ENCODE assay signal across 9 cellular contexts in genomic region chr19:12665281-12665573, GRCh38. TPM values are rescaled to one million over a fixed set of nuclear protein-coding genes. Genes with fewer than 3 reads are reported as not detected.
DNase-seq lines count a peak whose midpoint lies in the region; ATAC-seq and TF ChIP-seq lines count a peak whose summit lies in the region.
"Had no signal": no experiment of that assay in that cellular context is flagged by ENCODE, and none has a peak within 500 bp of the region (broad histone marks: within the 10 kb centered on the region; RNA-seq: fewer than 3 reads in every experiment).

No MANE protein-coding gene starts in this region.

- no peaks in the 10 kb centered on the region for H3K9me3 ChIP-seq in heart right ventricle

- H3K4me1 Mint-ChIP-seq in activated CD4-positive, alpha-beta T cell treated with anti-CD3 and anti-CD28 coated beads, Interleukin-2, amount 10 ng/mL, durations not matched to agents 7 days and 5 days, result peaks cover 53% of the 10 kb centered on the region

- peaks cover 0 to 56% (median 28%) of the 10 kb centered on the region in 9 donors for H3K36me3 ChIP-seq in heart right ventricle

- peak; percentile 80 for DNase-seq in activated CD4-positive, alpha-beta T cell treated with anti-CD3 and anti-CD28 coated beads, Interleukin-2, amount 10 ng/mL, durations not matched to agents 7 days and 5 days
- peak in 1 of 2 donors; percentile 44 for DNase-seq in heart right ventricle
- peak; percentile 43 for DNase-seq in stimulated activated naive CD4-positive, alpha-beta T cell treated with Interleukin-2 at 50 U/mL for 16 hours (lab: John Stamatoyannopoulos, UW)
- DNase-seq in erythroblast (lab: John Stamatoyannopoulos, UW), result no peak
- DNase-seq in AG20443 (ENCODE audit: low spot score), result no peak
- DNase-seq in NCI-H1436 (lab: John Stamatoyannopoulos, UW), result no peak

- TF ChIP-seq CTCF in heart right ventricle (IDR thresholded peaks at IDR 0.05), result no peak

- WGBS in heart right ventricle, 2 donors, result 87 to 89% methylated on average over 10 of the region's 10 CpGs

- no peak for TF ChIP-seq POLR2A in erythroblast (IDR thresholded peaks at IDR 0.05; ENCODE audit: low read length)

- no peaks in the 10 kb centered on the region for H3K27me3 Mint-ChIP-seq in activated CD4-positive, alpha-beta T cell treated with anti-CD3 and anti-CD28 coated beads, Interleukin-2, amount 10 ng/mL, durations not matched to agents 7 days and 5 days

- no peaks in the 10 kb centered on the region for H3K27me3 ChIP-seq in heart right ventricle

- intact Hi-C loops in heart right ventricle (cut with DNase I), result loop anchor here in 2 of 10 donors (5.0 kb wide), 1 partner anchor 103 kb away; no protein-coding TSS in a partner anchor

- peaks cover 38% of the 10 kb centered on the region for H3K36me3 Mint-ChIP-seq in activated CD4-positive, alpha-beta T cell treated with anti-CD3 and anti-CD28 coated beads, Interleukin-2, amount 10 ng/mL, durations not matched to agents 7 days and 5 days (ENCODE audit: low read depth)

- H3K4me3 Mint-ChIP-seq in activated CD4-positive, alpha-beta T cell treated with anti-CD3 and anti-CD28 coated beads, Interleukin-2, amount 10 ng/mL, durations not matched to agents 7 days and 5 days, result peak overlapping the region; percentile 96

- POLR2A ChIA-PET in activated CD4-positive, alpha-beta T cell treated with anti-CD3 and anti-CD28 coated beads, Interleukin-2, amount 10 ng/mL, durations not matched to agents 7 days and 5 days (lab: Charles Lee), result no interaction called here

- peak overlapping the region in 6 of 10 donors; percentile 76 to 97 (median 86) for H3K4me3 ChIP-seq in heart right ventricle

- H3K27ac Mint-ChIP-seq in activated CD4-positive, alpha-beta T cell treated with anti-CD3 and anti-CD28 coated beads, Interleukin-2, amount 10 ng/mL, durations not matched to agents 7 days and 5 days, result peak overlapping the region; percentile 77

- CTCF ChIA-PET in activated CD4-positive, alpha-beta T cell treated with anti-CD3 and anti-CD28 coated beads, Interleukin-2, amount 10 ng/mL, durations not matched to agents 7 days and 5 days (lab: Charles Lee), result interaction anchor here (1.1 to 2.0 kb wide), 2 partner anchors 25 to 101 kb away, joined by 3 to 9 read pairs; no protein-coding TSS in a partner anchor

- H3K27ac ChIP-seq in heart right ventricle, result peak overlapping the region in 1 of 10 donors; percentile 91
- H3K27ac ChIP-seq: parathyroid adenoma had no signal

- peak; percentile 36 for ATAC-seq in HG03175 (IDR thresholded peaks at IDR 0.05; ENCODE audit: unreplicated experiment)
- ATAC-seq in heart right ventricle, result peak in 1 of 8 donors; percentile 6
- ATAC-seq in HG02885 (IDR thresholded peaks at IDR 0.05; ENCODE audit: poor library complexity, unreplicated experiment), result no peak

- H3K9me3 Mint-ChIP-seq in activated CD4-positive, alpha-beta T cell treated with anti-CD3 and anti-CD28 coated beads, Interleukin-2, amount 10 ng/mL, durations not matched to agents 7 days and 5 days, result no peaks in the 10 kb centered on the region

- peaks cover 13 to 44% (median 32%) of the 10 kb centered on the region in 9 donors for H3K4me1 ChIP-seq in heart right ventricle

RNA-seq across cellular contexts. Expression of gene MAN2B1, which starts 1.3 kb away (rescaled TPM):
- total RNA-seq in activated CD4-positive, alpha-beta T cell treated with anti-CD3 and anti-CD28 coated beads, Interleukin-2, amount 10 ng/mL, durations not matched to agents 7 days and 5 days, result 100 to 1,000 TPM; 130 to 143 TPM
- total RNA-seq in heart right ventricle, result 10 to 100 TPM; 14.2 to 89.9 (median 25.5) TPM
- 10 to 100 TPM; 17.7 to 40.1 TPM for polyA plus RNA-seq in heart right ventricle

RNA-seq across cellular contexts. Expression of gene WDR83, which starts 1.4 kb away (rescaled TPM):
- 10 to 100 TPM; 14.4 to 19.6 TPM for total RNA-seq in activated CD4-positive, alpha-beta T cell treated with anti-CD3 and anti-CD28 coated beads, Interleukin-2, amount 10 ng/mL, durations not matched to agents 7 days and 5 days
- total RNA-seq in heart right ventricle, result 10 to 100 TPM in 1 of 10 donors, 1 to 10 TPM in 9; 5.5 to 10.7 (median 7.9) TPM
- 10 to 100 TPM; 14.5 to 19.7 TPM for polyA plus RNA-seq in heart right ventricle

RNA-seq across cellular contexts. Expression of gene DHPS, which starts 16.5 kb away (rescaled TPM):
- 100 to 1,000 TPM in 1 of 2 experiments, 10 to 100 TPM in 1; 89.9 to 102 TPM for total RNA-seq in activated CD4-positive, alpha-beta T cell treated with anti-CD3 and anti-CD28 coated beads, Interleukin-2, amount 10 ng/mL, durations not matched to agents 7 days and 5 days
- 10 to 100 TPM; 43.6 to 59.3 (median 49.7) TPM for total RNA-seq in heart right ventricle
- polyA plus RNA-seq in heart right ventricle, result 10 to 100 TPM; 64.5 to 82.2 TPM

RNA-seq across cellular contexts. Expression of gene GNG14, which starts 22.6 kb away (rescaled TPM):
- total RNA-seq in activated CD4-positive, alpha-beta T cell treated with anti-CD3 and anti-CD28 coated beads, Interleukin-2, amount 10 ng/mL, durations not matched to agents 7 days and 5 days, result not detected
- not detected for total RNA-seq in heart right ventricle
- polyA plus RNA-seq in heart right ventricle, result not detected

RNA-seq across cellular contexts. Expression of gene FBXW9, which starts 31.2 kb away (rescaled TPM):
- 1 to 10 TPM; 5.3 to 5.9 TPM for total RNA-seq in activated CD4-positive, alpha-beta T cell treated with anti-CD3 and anti-CD28 coated beads, Interleukin-2, amount 10 ng/mL, durations not matched to agents 7 days and 5 days
- total RNA-seq in heart right ventricle, result 1 to 10 TPM; 1.2 to 3.1 (median 2.1) TPM
- polyA plus RNA-seq in heart right ventricle, result 1 to 10 TPM; 1.2 to 4.6 TPM

Comparison
In these comparisons a context has a peak if more than half of its experiments do, and no peak if none do; other contexts are left out.
1. DNase-seq: peak in activated CD4-positive, alpha-beta T cell treated with anti-CD3 and anti-CD28 coated beads, Interleukin-2, amount 10 ng/mL, durations not matched to agents 7 days and 5 days (single experiment) and stimulated activated naive CD4-positive, alpha-beta T cell treated with Interleukin-2 at 50 U/mL for 16 hours (single experiment); none in erythroblast (0 of 2), AG20443 (single experiment) and NCI-H1436 (single experiment).